In the genomic region with DNA sequence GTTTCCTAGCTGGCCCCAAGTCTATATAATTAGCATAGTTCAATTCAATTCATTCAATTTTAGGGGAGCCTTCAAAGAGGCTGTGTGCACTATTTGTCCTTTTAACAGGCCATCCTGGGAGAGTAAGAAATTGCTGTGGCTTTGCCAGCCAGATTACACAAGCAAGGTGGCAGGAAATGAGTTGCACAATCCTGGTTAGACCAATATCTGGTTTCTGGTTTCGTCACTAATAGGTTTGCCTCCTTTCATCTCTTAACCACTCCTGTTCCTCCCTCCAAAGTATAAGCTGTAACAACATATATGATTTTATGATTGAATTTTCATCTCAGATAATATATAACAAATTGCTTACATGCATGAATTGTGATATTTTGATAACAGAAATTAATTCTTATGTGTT, we compare ENCODE assay signal across 9 cellular contexts.
DNase-seq lines count a peak whose midpoint lies in the region; ATAC-seq and TF ChIP-seq lines count a peak whose summit lies in the region.
"Had no signal": no experiment of that assay in that cellular context is flagged by ENCODE, and none has a peak within 500 bp of the region (broad histone marks: within the 10 kb centered on the region; RNA-seq: fewer than 3 reads in every experiment).

No MANE protein-coding gene starts in this region.

- H3K9me3 ChIP-seq in MG63 = no peaks in the 10 kb centered on the region

- H3K27me3 ChIP-seq in MG63 = no peaks in the 10 kb centered on the region

- no peak overlapping the region for H3K4me3 Mint-ChIP-seq in CD14-positive monocyte
- H3K4me3 Mint-ChIP-seq: dendritic cell treated with granulocyte-macrophage colony-stimulating factor and Interleukin-4, amounts not matched to agents 40 ng/mL and 50 ng/mL, for 4 days had no signal

- ATAC-seq in GM21723 (IDR thresholded peaks at IDR 0.05; ENCODE audit: unreplicated experiment) = no peak
- ATAC-seq in Right ventricle myocardium inferior = no peak

- no peaks in the 10 kb centered on the region for H3K27me3 Mint-ChIP-seq in CD14-positive monocyte (ENCODE audit: low read depth in 3 of 3)
- H3K27me3 Mint-ChIP-seq: dendritic cell treated with granulocyte-macrophage colony-stimulating factor and Interleukin-4, amounts not matched to agents 40 ng/mL and 50 ng/mL, for 4 days had no signal

- H3K9me3 Mint-ChIP-seq in CD14-positive monocyte = peaks cover 0 to 4% (median 0%) of the 10 kb centered on the region in 7 donors
- H3K9me3 Mint-ChIP-seq: dendritic cell treated with granulocyte-macrophage colony-stimulating factor and Interleukin-4, amounts not matched to agents 40 ng/mL and 50 ng/mL, for 4 days had no signal

- TF ChIP-seq CTCF in CD14-positive monocyte (IDR thresholded peaks at IDR 0.05) = no peak

- peaks cover 3 to 5% of the 10 kb centered on the region in 2 donors for H3K36me3 Mint-ChIP-seq in CD14-positive monocyte

- no peak overlapping the region for H3K4me3 ChIP-seq in MG63

- intact Hi-C loops in CD14-positive monocyte (cut with micrococcal nuclease) (no loop called here), Right ventricle myocardium inferior (cut with DNase I) (no loop called here), posterior cingulate gyrus (cut with DNase I) (no loop called here)

- H3K4me1 Mint-ChIP-seq in CD14-positive monocyte = peaks cover 22% of the 10 kb centered on the region

- DNase-seq in DMS53 treated with DMSO at 0.1 percent for 48 hours (lab: John Stamatoyannopoulos, UW; ENCODE audit: unreplicated experiment) = peak; percentile 77
- peak; percentile 5 for DNase-seq in MG63
- DNase-seq in SW480 (ENCODE audit: low spot score) = peak; percentile 85
- DNase-seq in kidney tubule cell (ENCODE audit: low spot score) = peak; percentile 62
- DNase-seq in CD14-positive monocyte (ENCODE audit: low spot score) = no peak
- no peak for DNase-seq in Right ventricle myocardium inferior (ENCODE audit: missing footprints)
- no peak for DNase-seq in posterior cingulate gyrus

- H3K36me3 ChIP-seq in MG63 = no peaks in the 10 kb centered on the region

- H3K27ac Mint-ChIP-seq in CD14-positive monocyte = peak overlapping the region in 1 of 7 donors; percentile 11
- H3K27ac Mint-ChIP-seq: dendritic cell treated with granulocyte-macrophage colony-stimulating factor and Interleukin-4, amounts not matched to agents 40 ng/mL and 50 ng/mL, for 4 days had no signal

Comparison
In these comparisons a context has a peak if more than half of its experiments do, and no peak if none do; other contexts are left out.
1. DNase-seq: peak in DMS53 treated with DMSO at 0.1 percent for 48 hours (single experiment), MG63 (single experiment), SW480 (single experiment) and kidney tubule cell (single experiment); none in CD14-positive monocyte (single experiment), Right ventricle myocardium inferior (single experiment) and posterior cingulate gyrus (0 of 10).